Comparison of ENCODE assay signal across 22 cellular contexts in the genomic region with DNA sequence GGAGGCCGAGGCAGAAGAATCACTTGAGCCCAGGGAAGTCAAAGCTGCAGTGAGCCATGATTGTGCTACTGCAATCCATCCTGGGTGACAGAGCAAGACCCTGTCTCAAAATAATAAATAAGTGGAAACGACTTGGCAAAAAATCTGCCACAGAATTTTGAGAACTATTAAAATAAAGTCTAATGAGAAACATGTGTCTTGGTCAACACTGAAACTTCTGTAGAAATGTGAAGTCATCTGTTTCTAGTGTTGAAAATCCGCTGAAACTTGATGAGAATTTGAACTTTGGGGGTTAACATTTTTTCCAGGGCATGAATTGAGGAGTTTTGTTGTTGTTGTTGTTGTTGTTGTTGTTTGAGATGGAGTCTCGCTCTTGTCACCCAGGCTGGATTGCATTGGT. TPM values are rescaled to one million over a fixed set of nuclear protein-coding genes. Genes with fewer than 3 reads are reported as not detected.
DNase-seq lines count a peak whose midpoint lies in the region; ATAC-seq, FAIRE-seq and TF ChIP-seq lines count a peak whose summit lies in the region.
"Had no signal": no experiment of that assay in that cellular context is flagged by ENCODE, and none has a peak within 500 bp of the region (broad histone marks: within the 10 kb centered on the region; RNA-seq: fewer than 3 reads in every experiment).

No MANE protein-coding gene starts in this region.

- H3K4me3 Mint-ChIP-seq in nephron: no peak overlapping the region
- H3K4me3 Mint-ChIP-seq: CD14-positive monocyte; CD4-positive, alpha-beta memory T cell; GM23338; HFFc6 had no signal

- H3K27ac Mint-ChIP-seq in nephron: peak overlapping the region in 2 of 3 experiments; percentile 5 to 38
- H3K27ac Mint-ChIP-seq: CD14-positive monocyte; CD4-positive, alpha-beta memory T cell; GM23338; HFFc6 had no signal

- H3K4me3 ChIP-seq in vagina: no peak overlapping the region
- H3K4me3 ChIP-seq: BLaER1, GM12878, GM23338 had no signal

- H3K36me3 Mint-ChIP-seq in nephron (ENCODE audit: low read depth): no peaks in the 10 kb centered on the region
- H3K36me3 Mint-ChIP-seq: CD14-positive monocyte; CD4-positive, alpha-beta memory T cell had no signal

- no peaks in the 10 kb centered on the region for H3K4me1 ChIP-seq in vagina
- H3K4me1 ChIP-seq: BLaER1 had no signal

- H3K4me1 Mint-ChIP-seq in nephron: peaks cover 3% of the 10 kb centered on the region
- H3K4me1 Mint-ChIP-seq: CD14-positive monocyte, GM23338 had no signal

- H3K9me3 ChIP-seq in vagina: no peaks in the 10 kb centered on the region
- H3K9me3 ChIP-seq: BLaER1 had no signal

- H3K27me3 ChIP-seq in vagina: no peaks in the 10 kb centered on the region
- H3K27me3 ChIP-seq: BLaER1 had no signal

- no peak for ATAC-seq in GM19467 (IDR thresholded peaks at IDR 0.05; ENCODE audit: unreplicated experiment)
- ATAC-seq: GM12878, GM23338 had no signal

- no peaks in the 10 kb centered on the region for H3K9me3 Mint-ChIP-seq in nephron
- H3K9me3 Mint-ChIP-seq: CD14-positive monocyte; CD4-positive, alpha-beta memory T cell; GM23338; HFFc6 had no signal

- peak; percentile 68 for FAIRE-seq in endometrium (lab: Jason Lieb, UNC)
- FAIRE-seq: A204.1, GM12878, H54, HTR-8/SVneo had no signal

- TF ChIP-seq POLR2A in vagina (IDR thresholded peaks at IDR 0.05): no peak

- no peak for TF ChIP-seq CTCF in nephron (IDR thresholded peaks at IDR 0.05; ENCODE audit: unreplicated experiment in 3 of 3)
- no peak for TF ChIP-seq CTCF in vagina (IDR thresholded peaks at IDR 0.05)

- intact Hi-C loops in vagina (cut with DNase I): no loop called here

- H3K36me3 ChIP-seq in vagina: no peaks in the 10 kb centered on the region
- H3K36me3 ChIP-seq: BLaER1 had no signal

- no peak overlapping the region for H3K27ac ChIP-seq in vagina
- H3K27ac ChIP-seq: BLaER1 had no signal

- peaks cover 3% of the 10 kb centered on the region for H3K27me3 Mint-ChIP-seq in nephron (ENCODE audit: low read depth)

- DNase-seq in GM04504 (ENCODE audit: low read depth) (peak; percentile 8), fibroblast of peridontal ligament (ENCODE audit: extremely low read depth) (peak; percentile 71), vagina (ENCODE audit: extremely low spot score in 2 of 2) (no peak), glomerular visceral epithelial cell (ENCODE audit: extremely low spot score) (no peak)
- DNase-seq: ACHN; CD4-positive, alpha-beta memory T cell; DMS79 treated with DMSO at 0.1 percent for 48 hours; GF-D8; HCEC 1CT; HFFc6; IMR-90; KBM-7 had no signal

RNA-seq across cellular contexts. Expression of gene BCLAF1, which starts 29.0 kb away (rescaled TPM):
- total RNA-seq in vagina: 97.0 TPM

Comparison
In these comparisons a context has a peak if more than half of its experiments do, and no peak if none do; other contexts are left out.
1. DNase-seq: peak in GM04504 (single experiment) and fibroblast of peridontal ligament (single experiment); none in vagina (0 of 2) and glomerular visceral epithelial cell (single experiment).